In genomic region chr1:1080122-1080753, GRCh38 we compare ENCODE assay signal across 8 cellular contexts. TPM values are rescaled to one million over a fixed set of nuclear protein-coding genes. Genes with fewer than 3 reads are reported as not detected.
DNase-seq lines count a peak whose midpoint lies in the region; ATAC-seq and TF ChIP-seq lines count a peak whose summit lies in the region.

No MANE protein-coding gene starts in this region.

- DNase-seq in activated T-cell treated with anti-CD3 and anti-CD28 coated beads, Interleukin-2, amount 50 U/mL, for 4 hours: peak; percentile 4
- no peak for DNase-seq in activated T-cell treated with anti-CD3 and anti-CD28 coated beads for 4 hours
- peak; percentile 56 to 64 for DNase-seq in NCI-H1930 (lab: John Stamatoyannopoulos, UW)
- DNase-seq in adipocyte (ENCODE audit: low read depth): peak; percentile 48
- no peak for DNase-seq in right atrium auricular region (ENCODE audit: low spot score)
- peak; percentile 1 to 23 for DNase-seq in gastrocnemius medialis
- DNase-seq in OCI-M2 (lab: John Stamatoyannopoulos, UW; ENCODE audit: unreplicated experiment): no peak

- TF ChIP-seq POLR2A in gastrocnemius medialis (IDR thresholded peaks at IDR 0.05): no peak

- TF ChIP-seq CTCF in right atrium auricular region (IDR thresholded peaks at IDR 0.05) (no peak), gastrocnemius medialis (IDR thresholded peaks at IDR 0.05 in 4 of 5, conservative IDR thresholded peaks at IDR 0.05 in 1 of 5) (no peak)

- H3K36me3 Mint-ChIP-seq in activated T-cell treated with anti-CD3 and anti-CD28 coated beads, Interleukin-2, amount 50 U/mL, for 4 hours (ENCODE audit: insufficient read depth): peaks cover 2% of the 10 kb centered on the region

- H3K4me1 ChIP-seq in adipocyte (ENCODE audit: control insufficient read depth, insufficient read depth, low read length): peaks cover 11% of the 10 kb centered on the region
- peaks cover 0 to 13% of the 10 kb centered on the region in 2 donors for H3K4me1 ChIP-seq in right atrium auricular region
- H3K4me1 ChIP-seq in gastrocnemius medialis: peaks cover 0 to 12% of the 10 kb centered on the region in 2 donors

- H3K27ac ChIP-seq in right atrium auricular region (peak overlapping the region; percentile 67 to 77), gastrocnemius medialis (no peak overlapping the region)

- H3K9me3 Mint-ChIP-seq in activated T-cell treated with anti-CD3 and anti-CD28 coated beads, Interleukin-2, amount 50 U/mL, for 4 hours: no peaks in the 10 kb centered on the region

- no peaks in the 10 kb centered on the region for H3K27me3 Mint-ChIP-seq in activated T-cell treated with anti-CD3 and anti-CD28 coated beads, Interleukin-2, amount 50 U/mL, for 4 hours (ENCODE audit: low read depth)

- peak; percentile 36 to 44 for ATAC-seq in activated T-cell treated with anti-CD3 and anti-CD28 coated beads, Interleukin-2, amount 50 U/mL, for 4 hours
- ATAC-seq in gastrocnemius medialis (peak; percentile 45 to 68), GM21423 (IDR thresholded peaks at IDR 0.05; ENCODE audit: unreplicated experiment) (no peak)

- H3K27me3 ChIP-seq in adipocyte (replicated peaks; ENCODE audit: control insufficient read depth, insufficient read depth, low read length) (no peaks in the 10 kb centered on the region), right atrium auricular region (no peaks in the 10 kb centered on the region), gastrocnemius medialis (peaks cover 5 to 6% (median 6%) of the 10 kb centered on the region in 3 donors)

- no peak overlapping the region for H3K9ac ChIP-seq in adipocyte (ENCODE audit: low read length)

- intact Hi-C loops in gastrocnemius medialis (cut with DNase I; ENCODE audit: low total_unique reads): no loop called here

- H3K9me3 ChIP-seq in adipocyte (ENCODE audit: control insufficient read depth, low read length) (no peaks in the 10 kb centered on the region), right atrium auricular region (no peaks in the 10 kb centered on the region), gastrocnemius medialis (no peaks in the 10 kb centered on the region)

- H3K36me3 ChIP-seq in adipocyte (ENCODE audit: control insufficient read depth, insufficient read depth, low read length, severe bottlenecking): no peaks in the 10 kb centered on the region
- H3K36me3 ChIP-seq in right atrium auricular region: no peaks in the 10 kb centered on the region
- H3K36me3 ChIP-seq in gastrocnemius medialis: no peaks in the 10 kb centered on the region

- H3K4me1 Mint-ChIP-seq in activated T-cell treated with anti-CD3 and anti-CD28 coated beads, Interleukin-2, amount 50 U/mL, for 4 hours (ENCODE audit: low read depth): peaks cover 4% of the 10 kb centered on the region

- H3K4me3 ChIP-seq in adipocyte (ENCODE audit: low read length): peak overlapping the region; percentile 54
- peak overlapping the region; percentile 5 to 49 for H3K4me3 ChIP-seq in right atrium auricular region
- peak overlapping the region; percentile 43 to 51 (median 46) for H3K4me3 ChIP-seq in gastrocnemius medialis

- H3K4me3 Mint-ChIP-seq in activated T-cell treated with anti-CD3 and anti-CD28 coated beads, Interleukin-2, amount 50 U/mL, for 4 hours: no peak overlapping the region

- in situ Hi-C loops in gastrocnemius medialis (cut with MboI; ENCODE audit: low sequenced_read_pairs in 4 of 4): no loop called here

RNA-seq across cellular contexts. Expression of gene RNF223, which starts 6.1 kb away (rescaled TPM):
- under 1 TPM in 1 of 3 donors, not detected in 2; 0.16 TPM for total RNA-seq in activated T-cell treated with anti-CD3 and anti-CD28 coated beads, Interleukin-2, amount 50 U/mL, for 4 hours
- total RNA-seq in right atrium auricular region (not detected), gastrocnemius medialis (not detected)

RNA-seq across cellular contexts. Expression of gene C1orf159, which starts 35.7 kb away (rescaled TPM):
- total RNA-seq in activated T-cell treated with anti-CD3 and anti-CD28 coated beads, Interleukin-2, amount 50 U/mL, for 4 hours: 10 to 100 TPM; 22.3 to 27.6 (median 26.8) TPM
- total RNA-seq in right atrium auricular region (1 to 10 TPM; 4.4 to 4.6 TPM), gastrocnemius medialis (1 to 10 TPM; 2.8 to 6.4 (median 5.3) TPM)

Comparison
In these comparisons a context has a peak if more than half of its experiments do, and no peak if none do; other contexts are left out.
1. DNase-seq: peak in activated T-cell treated with anti-CD3 and anti-CD28 coated beads, Interleukin-2, amount 50 U/mL, for 4 hours (single experiment), NCI-H1930 (2 of 2), adipocyte (single experiment) and gastrocnemius medialis (2 of 2); none in activated T-cell treated with anti-CD3 and anti-CD28 coated beads for 4 hours (single experiment), right atrium auricular region (single experiment) and OCI-M2 (single experiment).
2. H3K27ac ChIP-seq: peak in right atrium auricular region (2 of 2); none in gastrocnemius medialis (0 of 4).
3. Peak in every context shown above with its lines, with median percentiles within 50 percentile points of each other: H3K4me3 ChIP-seq.